Comparison of ENCODE assay signal across 20 cellular contexts in the genomic region with DNA sequence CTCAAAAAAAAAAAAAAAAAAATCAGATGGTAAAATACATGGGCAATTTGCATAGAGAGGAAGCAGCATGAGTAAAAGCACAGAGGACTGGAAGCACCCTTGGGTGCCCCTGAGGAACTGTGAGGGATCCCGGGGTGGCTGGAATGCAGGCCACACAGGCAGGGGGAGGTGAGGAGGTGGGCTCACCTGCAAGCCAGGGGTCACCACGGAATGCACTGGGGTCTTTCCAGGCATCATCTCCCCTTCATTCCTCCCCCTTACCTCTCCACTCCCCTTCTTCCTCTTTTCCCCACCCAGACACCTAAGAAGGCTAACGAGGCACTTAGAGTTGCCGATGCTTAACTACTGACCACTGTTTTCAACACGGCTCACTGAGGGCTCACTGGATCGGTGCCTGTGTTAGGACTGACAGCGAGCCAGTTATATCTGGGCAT. TPM values are rescaled to one million over a fixed set of nuclear protein-coding genes. Genes with fewer than 3 reads are reported as not detected.
DNase-seq lines count a peak whose midpoint lies in the region; ATAC-seq and TF ChIP-seq lines count a peak whose summit lies in the region.
"Had no signal": no experiment of that assay in that cellular context is flagged by ENCODE, and none has a peak within 500 bp of the region (broad histone marks: within the 10 kb centered on the region; RNA-seq: fewer than 3 reads in every experiment).

No MANE protein-coding gene starts in this region.

- peak overlapping the region; percentile 47; the same call in 1 of the 2 replicates for H2AFZ ChIP-seq in Karpas-422 (ENCODE audit: low read length)

- CTCF ChIA-PET in CD4-positive, alpha-beta T cell (lab: Charles Lee) = no interaction called here

- peaks cover 33% of the 10 kb centered on the region for H3K4me1 ChIP-seq in Karpas-422 (ENCODE audit: low read length)
- H3K4me1 ChIP-seq: left lung, uterus had no signal

- peak; percentile 75 for DNase-seq in Karpas-422
- DNase-seq in naive B cell = peak; percentile 64
- no peak for DNase-seq in activated naive CD8-positive, alpha-beta T cell treated with anti-CD3 and anti-CD28 coated beads, Interleukin-2, amount 50 U/mL, for 24 hours
- DNase-seq in cortex of kidney (lab: John Stamatoyannopoulos, UW) = no peak
- DNase-seq in H7 = no peak
- DNase-seq in CD4-positive, alpha-beta T cell = no peak
- DNase-seq: activated CD8-positive, alpha-beta memory T cell treated with anti-CD3 and anti-CD28 coated beads, Interleukin-2, amount 50 U/mL, for 48 hours; C1 segment of cervical spinal cord; DMS53; effector CD8-positive, alpha-beta T cell; HCEC 1CT; NCI-H187 treated with DMSO at 0.1 percent for 48 hours; NCI-H524; stomach; uterus had no signal

- H3K9me2 ChIP-seq in Karpas-422 (replicated peaks; ENCODE audit: insufficient read depth, low read length) = no peaks in the 10 kb centered on the region

- H3K4me1 Mint-ChIP-seq in naive B cell = peaks cover 41 to 58% (median 43%) of the 10 kb centered on the region in 3 donors
- H3K4me1 Mint-ChIP-seq in activated naive CD8-positive, alpha-beta T cell treated with anti-CD3 and anti-CD28 coated beads, Interleukin-2, amount 50 U/mL, for 24 hours = peaks cover 5% of the 10 kb centered on the region
- no peaks in the 10 kb centered on the region for H3K4me1 Mint-ChIP-seq in CD4-positive, alpha-beta T cell (ENCODE audit: low read depth)

- no peak for TF ChIP-seq CTCF in CD4-positive, alpha-beta T cell (IDR thresholded peaks at IDR 0.05)

- H3K27me3 ChIP-seq in Karpas-422 (ENCODE audit: low read length) = no peaks in the 10 kb centered on the region
- no peaks in the 10 kb centered on the region for H3K27me3 ChIP-seq in H7 (ENCODE audit: control insufficient read depth, insufficient read depth, low read length)
- no peaks in the 10 kb centered on the region for H3K27me3 ChIP-seq in CD4-positive, alpha-beta T cell (ENCODE audit: control insufficient read depth, insufficient read depth, low read length)
- H3K27me3 ChIP-seq: left lung, stomach, uterus had no signal

- peak overlapping the region; percentile 59 for H3K4me2 ChIP-seq in Karpas-422 (ENCODE audit: low read depth, low read length, poor library complexity, severe bottlenecking)

- H3K9me3 Mint-ChIP-seq in naive B cell = no peaks in the 10 kb centered on the region
- no peaks in the 10 kb centered on the region for H3K9me3 Mint-ChIP-seq in activated naive CD8-positive, alpha-beta T cell treated with anti-CD3 and anti-CD28 coated beads, Interleukin-2, amount 50 U/mL, for 24 hours
- H3K9me3 Mint-ChIP-seq in CD4-positive, alpha-beta T cell = no peaks in the 10 kb centered on the region
- H3K9me3 Mint-ChIP-seq: activated naive CD4-positive, alpha-beta T cell treated with anti-CD3 and anti-CD28 coated beads, Interleukin-2, amount 50 U/mL, for 24 hours had no signal

- H3K4me3 ChIP-seq in Karpas-422 (ENCODE audit: low read length) (peak overlapping the region; percentile 42; the same call in 1 of the 2 replicates), H7 (ENCODE audit: insufficient read depth, low read depth, low read length) (no peak overlapping the region)
- H3K4me3 ChIP-seq: left lung, stomach, uterus had no signal

- peak overlapping the region; percentile 81 to 99 (median 98) for H3K27ac Mint-ChIP-seq in naive B cell
- no peak overlapping the region for H3K27ac Mint-ChIP-seq in activated naive CD8-positive, alpha-beta T cell treated with anti-CD3 and anti-CD28 coated beads, Interleukin-2, amount 50 U/mL, for 24 hours
- no peak overlapping the region for H3K27ac Mint-ChIP-seq in CD4-positive, alpha-beta T cell
- H3K27ac Mint-ChIP-seq: activated naive CD4-positive, alpha-beta T cell treated with anti-CD3 and anti-CD28 coated beads, Interleukin-2, amount 50 U/mL, for 24 hours had no signal

- ATAC-seq in GM21447 (IDR thresholded peaks at IDR 0.05; ENCODE audit: unreplicated experiment) = peak; percentile 83
- peak; percentile 88 to 91 for ATAC-seq in naive B cell (ENCODE audit: low read depth in 2 of 2)
- ATAC-seq in activated naive CD8-positive, alpha-beta T cell treated with anti-CD3 and anti-CD28 coated beads, Interleukin-2, amount 50 U/mL, for 24 hours = no peak
- no peak for ATAC-seq in CD4-positive, alpha-beta T cell (ENCODE audit: poor library complexity)
- ATAC-seq: activated CD4-positive, CD25-positive, alpha-beta regulatory T cell treated with anti-CD3 and anti-CD28 coated beads, Interleukin-2, amount 50 U/mL, for 24 hours; left lung had no signal

- H3K27ac ChIP-seq in Karpas-422 (ENCODE audit: low read length) = no peak overlapping the region
- no peak overlapping the region for H3K27ac ChIP-seq in CD4-positive, alpha-beta T cell (ENCODE audit: low read depth, low read length)
- H3K27ac ChIP-seq: left lung, uterus had no signal

- intact Hi-C loops in CD4-positive, alpha-beta T cell (cut with DNase I, micrococcal nuclease) = no loop called here

- no peaks in the 10 kb centered on the region for H3K9me3 ChIP-seq in Karpas-422 (ENCODE audit: low read length)
- no peaks in the 10 kb centered on the region for H3K9me3 ChIP-seq in CD4-positive, alpha-beta T cell (ENCODE audit: control insufficient read depth, low read length)
- H3K9me3 ChIP-seq: left lung, stomach, uterus had no signal

- no peaks in the 10 kb centered on the region for H3K79me2 ChIP-seq in Karpas-422 (ENCODE audit: low read length)

- H3K36me3 ChIP-seq in Karpas-422 (ENCODE audit: insufficient read depth, low read length) (no peaks in the 10 kb centered on the region), H7 (replicated peaks; ENCODE audit: control insufficient read depth, insufficient read depth, low read length) (no peaks in the 10 kb centered on the region)
- H3K36me3 ChIP-seq: left lung, stomach, uterus had no signal

- H3K4me3 Mint-ChIP-seq in naive B cell = peak overlapping the region; percentile 55 to 92 (median 80)
- H3K4me3 Mint-ChIP-seq in activated naive CD8-positive, alpha-beta T cell treated with anti-CD3 and anti-CD28 coated beads, Interleukin-2, amount 50 U/mL, for 24 hours = no peak overlapping the region
- no peak overlapping the region for H3K4me3 Mint-ChIP-seq in CD4-positive, alpha-beta T cell
- H3K4me3 Mint-ChIP-seq: activated naive CD4-positive, alpha-beta T cell treated with anti-CD3 and anti-CD28 coated beads, Interleukin-2, amount 50 U/mL, for 24 hours had no signal

- no peaks in the 10 kb centered on the region for H3K27me3 Mint-ChIP-seq in naive B cell
- H3K27me3 Mint-ChIP-seq in activated naive CD8-positive, alpha-beta T cell treated with anti-CD3 and anti-CD28 coated beads, Interleukin-2, amount 50 U/mL, for 24 hours = no peaks in the 10 kb centered on the region
- no peaks in the 10 kb centered on the region for H3K27me3 Mint-ChIP-seq in CD4-positive, alpha-beta T cell
- H3K27me3 Mint-ChIP-seq: activated naive CD4-positive, alpha-beta T cell treated with anti-CD3 and anti-CD28 coated beads, Interleukin-2, amount 50 U/mL, for 24 hours had no signal

- POLR2A ChIA-PET in CD4-positive, alpha-beta T cell (lab: Charles Lee) = no interaction called here

- H3K9ac ChIP-seq in Karpas-422 (ENCODE audit: low read length) = peak overlapping the region; percentile 36; the same call in 1 of the 2 replicates

- no peaks in the 10 kb centered on the region for H3K36me3 Mint-ChIP-seq in naive B cell
- H3K36me3 Mint-ChIP-seq in activated naive CD8-positive, alpha-beta T cell treated with anti-CD3 and anti-CD28 coated beads, Interleukin-2, amount 50 U/mL, for 24 hours (ENCODE audit: low read depth) = no peaks in the 10 kb centered on the region
- H3K36me3 Mint-ChIP-seq in CD4-positive, alpha-beta T cell (ENCODE audit: low read depth) = no peaks in the 10 kb centered on the region
- H3K36me3 Mint-ChIP-seq: activated naive CD4-positive, alpha-beta T cell treated with anti-CD3 and anti-CD28 coated beads, Interleukin-2, amount 50 U/mL, for 24 hours had no signal

- TF ChIP-seq POLR2A in GM15510 (IDR thresholded peaks at IDR 0.05; ENCODE audit: borderline replicate concordance, extremely low read depth, insufficient read length) = peak; percentile 20

- H4K20me1 ChIP-seq in Karpas-422 (ENCODE audit: insufficient read depth, low read depth, low read length) = no peaks in the 10 kb centered on the region

RNA-seq across cellular contexts. Expression of a gene that starts 14.4 kb away (rescaled TPM):
- 19.4 and 42.9 TPM in 2 replicates for total RNA-seq in Karpas-422 (2014; rRNA removed; shearing (Covaris generic); ENCODE audit: low replicate concordance)
- 10 to 100 TPM; 33.8 to 91.3 (median 38.4) TPM for polyA plus RNA-seq in naive B cell (ENCODE audit: low read depth in 6 of 6)
- 33.6 and 35.6 TPM in 2 replicates for total RNA-seq in H7 (2014; rRNA removed; shearing (Covaris generic))
- 100 to 1,000 TPM; 184 to 185 TPM for total RNA-seq in CD4-positive, alpha-beta T cell

RNA-seq across cellular contexts. Expression of a gene that starts 46.5 kb away (rescaled TPM):
- total RNA-seq in Karpas-422 (2014; rRNA removed; shearing (Covaris generic); ENCODE audit: low replicate concordance) = 0.47 and 2.2 TPM in 2 replicates
- 1 to 10 TPM in 3 of 6 donors, under 1 TPM in 2, not detected in 1; 0.19 to 1.8 (median 1.2) TPM for polyA plus RNA-seq in naive B cell (ENCODE audit: low read depth in 6 of 6)
- total RNA-seq in H7 (2014; rRNA removed; shearing (Covaris generic)) = 0.62 and 0.63 TPM in 2 replicates
- total RNA-seq in CD4-positive, alpha-beta T cell = 1 to 10 TPM; 1.0 to 1.4 TPM

Comparison
In these comparisons a context has a peak if more than half of its experiments do, and no peak if none do; other contexts are left out.
1. ATAC-seq: peak in GM21447 (single experiment) and naive B cell (2 of 2); none in activated naive CD8-positive, alpha-beta T cell treated with anti-CD3 and anti-CD28 coated beads, Interleukin-2, amount 50 U/mL, for 24 hours (single experiment) and CD4-positive, alpha-beta T cell (single experiment).
2. DNase-seq: peak in Karpas-422 (single experiment) and naive B cell (single experiment); none in activated naive CD8-positive, alpha-beta T cell treated with anti-CD3 and anti-CD28 coated beads, Interleukin-2, amount 50 U/mL, for 24 hours (single experiment), cortex of kidney (single experiment), H7 (single experiment) and CD4-positive, alpha-beta T cell (0 of 10).
3. H3K27ac Mint-ChIP-seq: peak in naive B cell (6 of 6); none in activated naive CD8-positive, alpha-beta T cell treated with anti-CD3 and anti-CD28 coated beads, Interleukin-2, amount 50 U/mL, for 24 hours (single experiment) and CD4-positive, alpha-beta T cell (single experiment).
4. H3K4me3 Mint-ChIP-seq: peak in naive B cell (8 of 8); none in activated naive CD8-positive, alpha-beta T cell treated with anti-CD3 and anti-CD28 coated beads, Interleukin-2, amount 50 U/mL, for 24 hours (single experiment) and CD4-positive, alpha-beta T cell (single experiment).